Comparison of ENCODE assay signal across 10 cellular contexts in genomic region chr10:14553434-14553833, GRCh38.
A peak's percentile ranks its signal among the peaks of the same experiment; 100 is the strongest.
DNase-seq lines count a peak whose midpoint lies in the region; ATAC-seq and TF ChIP-seq lines count a peak whose summit lies in the region.
"Had no signal": no experiment of that assay in that cellular context is flagged by ENCODE, and none has a peak within 500 bp of the region (broad histone marks: within the 10 kb centered on the region; RNA-seq: fewer than 3 reads in every experiment).

No MANE protein-coding gene starts in this region.

- no peaks in the 10 kb centered on the region for H3K27me3 Mint-ChIP-seq in central memory CD8-positive, alpha-beta T cell

- H3K27me3 ChIP-seq in neutrophil, result no peaks in the 10 kb centered on the region
- no peaks in the 10 kb centered on the region for H3K27me3 ChIP-seq in sigmoid colon

- H3K4me3 ChIP-seq in neutrophil (ENCODE audit: low read depth in 1 of 2, low read length in 1 of 2) (peak overlapping the region; percentile 32 to 53), sigmoid colon (no peak overlapping the region)

- no peak for TF ChIP-seq EP300 in sigmoid colon (IDR thresholded peaks at IDR 0.05)

- no peaks in the 10 kb centered on the region for H3K36me3 ChIP-seq in neutrophil
- H3K36me3 ChIP-seq in sigmoid colon, result no peaks in the 10 kb centered on the region
- H3K36me3 ChIP-seq: WERI-Rb-1 had no signal

- no peaks in the 10 kb centered on the region for H3K9me3 Mint-ChIP-seq in central memory CD8-positive, alpha-beta T cell

- WGBS in sigmoid colon, 2 donors, result 81 to 82% methylated on average over 1 of the region's 1 CpG

- TF ChIP-seq CTCF in neutrophil (IDR thresholded peaks at IDR 0.05) (no peak), sigmoid colon (IDR thresholded peaks at IDR 0.05) (no peak)

- H3K4me3 Mint-ChIP-seq in central memory CD8-positive, alpha-beta T cell, result peak overlapping the region; percentile 39

- no peak for ATAC-seq in central memory CD8-positive, alpha-beta T cell (replicated peaks; ENCODE audit: extremely low read depth, poor library complexity, severe bottlenecking)

- peaks cover 87% of the 10 kb centered on the region for H3K4me1 Mint-ChIP-seq in central memory CD8-positive, alpha-beta T cell

- TF ChIP-seq POLR2A in sigmoid colon (IDR thresholded peaks at IDR 0.05), result no peak

- DNase-seq in ELR (ENCODE audit: low read depth) (peak; percentile 77), NCI-H226 (peak; percentile 71), sigmoid colon (no peak), SW480 (ENCODE audit: low spot score) (no peak), NCI-H526 (lab: John Stamatoyannopoulos, UW) (no peak), COLO829 (ENCODE audit: low spot score) (no peak)
- DNase-seq in central memory CD8-positive, alpha-beta T cell (ENCODE audit: low spot score in 2 of 2), result no peak
- DNase-seq: stimulated activated CD4-positive, alpha-beta T cell treated with anti-CD3 and anti-CD28 coated beads, Interleukin-2, amount 100 ng/mL, for 24 hours; WERI-Rb-1 had no signal

- intact Hi-C loops in sigmoid colon (cut with DNase I), result no loop called here

- H3K9me3 ChIP-seq in neutrophil (no peaks in the 10 kb centered on the region), sigmoid colon (no peaks in the 10 kb centered on the region)

- H3K27ac Mint-ChIP-seq in central memory CD8-positive, alpha-beta T cell (ENCODE audit: low read depth), result peak overlapping the region; percentile 93

- H3K36me3 Mint-ChIP-seq in central memory CD8-positive, alpha-beta T cell (ENCODE audit: insufficient read depth), result peaks cover 39% of the 10 kb centered on the region

- H3K27ac ChIP-seq in neutrophil (peak overlapping the region; percentile 95), sigmoid colon (no peak overlapping the region)
- H3K27ac ChIP-seq: WERI-Rb-1 had no signal

- peaks cover 100% of the 10 kb centered on the region in 2 experiments for H3K4me1 ChIP-seq in neutrophil (ENCODE audit: control insufficient read depth in 1 of 2, insufficient read depth in 1 of 2, low read depth in 1 of 2, low read length in 1 of 2)
- peaks cover 0 to 15% (median 10%) of the 10 kb centered on the region in 4 donors for H3K4me1 ChIP-seq in sigmoid colon

Comparison
In these comparisons a context has a peak if more than half of its experiments do, and no peak if none do; other contexts are left out.
1. DNase-seq: peak in ELR (single experiment) and NCI-H226 (single experiment); none in central memory CD8-positive, alpha-beta T cell (0 of 2), sigmoid colon (single experiment), SW480 (single experiment), NCI-H526 (0 of 2) and COLO829 (single experiment).
2. H3K4me3 ChIP-seq: peak in neutrophil (2 of 2); none in sigmoid colon (0 of 4).